ENCODE assay signal across 8 cellular contexts in the genomic region with DNA sequence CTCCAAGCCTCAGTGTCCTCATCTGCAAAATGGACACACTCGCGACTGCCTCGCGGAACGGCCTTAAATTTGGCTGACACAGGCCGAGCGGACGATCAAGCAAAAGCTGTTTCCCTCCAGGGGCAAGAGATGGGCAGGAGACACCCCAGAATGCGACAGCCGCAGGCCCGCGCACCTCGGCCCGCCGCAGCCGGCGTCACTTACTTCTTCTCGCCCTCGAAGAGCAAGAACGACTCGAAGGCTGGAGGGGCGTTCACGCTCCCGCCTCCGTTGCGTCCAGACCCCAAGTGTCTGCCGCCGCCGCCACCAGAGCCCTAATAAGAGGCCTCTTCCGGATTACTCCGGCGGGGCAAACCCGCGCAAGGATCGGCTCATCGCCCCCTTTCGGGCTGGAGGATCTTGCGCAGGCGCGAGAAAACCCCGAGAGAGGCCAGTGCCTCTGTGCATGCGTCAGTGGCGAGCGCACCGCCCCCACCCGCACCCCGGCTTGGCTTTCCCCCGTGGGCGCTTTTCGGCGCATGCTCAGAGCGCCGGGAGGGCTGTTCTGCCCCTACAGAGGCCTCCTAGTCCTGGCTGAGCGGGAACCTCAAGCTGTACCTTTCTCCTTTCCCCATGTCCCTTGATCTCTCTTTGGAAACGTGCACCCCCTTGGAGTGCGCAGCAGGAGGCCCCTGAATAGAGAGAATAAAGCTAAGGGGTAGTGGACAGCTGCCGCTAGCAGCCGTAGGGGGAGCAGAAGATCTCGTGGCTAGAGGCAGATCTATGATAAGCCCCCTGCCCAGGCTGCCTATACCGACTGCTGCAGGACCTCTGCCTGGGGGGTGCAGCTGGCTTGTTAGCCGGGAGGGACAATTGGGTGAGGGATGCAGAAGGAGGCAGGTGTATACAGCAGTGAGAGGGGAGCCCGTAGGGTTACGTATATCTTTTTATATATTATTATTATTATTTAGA. TPM values are rescaled to one million over a fixed set of nuclear protein-coding genes. Genes with fewer than 3 reads are reported as not detected.
DNase-seq lines count a peak whose midpoint lies in the region; ATAC-seq and TF ChIP-seq lines count a peak whose summit lies in the region.
"Not testable (repeated sequence)": the region's sequence is repeated elsewhere in the genome, so short reads cannot be mapped to it uniquely, and the experiment has no call there.

No MANE protein-coding gene starts in this region.

- H3K36me3 ChIP-seq in GM23248 (ENCODE audit: low read depth); KOPT-K1 (ENCODE audit: insufficient read depth, low read length); Peyer's patch; naive thymus-derived CD4-positive, alpha-beta T cell (ENCODE audit: control insufficient read depth in 2 of 3, insufficient read depth in 3 of 3, low read length in 3 of 3): not testable (repeated sequence)

- H3K27me3 ChIP-seq in GM23248 (replicated peaks; ENCODE audit: insufficient read depth); Peyer's patch; naive thymus-derived CD4-positive, alpha-beta T cell (ENCODE audit: control insufficient read depth in 2 of 2, insufficient read depth in 2 of 2, low read length in 2 of 2): not testable (repeated sequence)

- TF ChIP-seq CTCF in Peyer's patch (IDR thresholded peaks at IDR 0.05): peak; percentile 62 to 79 (median 67)

- CTCF ChIA-PET in naive thymus-derived CD4-positive, alpha-beta T cell (lab: Charles Lee): interaction anchor here (0.8 to 1.8 kb wide), 5 partner anchors 24 to 546 kb away, joined by 3 to 5 read pairs (median 4); partner anchors contain the start of gene YKT6

- not testable (repeated sequence) for H3K9me3 ChIP-seq in GM23248 (ENCODE audit: low read depth); KOPT-K1 (ENCODE audit: insufficient read depth, low read length, poor library complexity, severe bottlenecking); Peyer's patch; naive thymus-derived CD4-positive, alpha-beta T cell (ENCODE audit: control insufficient read depth in 2 of 3, low read length in 3 of 3)

- H3K4me3 ChIP-seq in GM23248: peak overlapping the region; percentile 90
- H3K4me3 ChIP-seq in Peyer's patch: peak overlapping the region; percentile 59 to 89 (median 75)
- H3K4me3 ChIP-seq in naive thymus-derived CD4-positive, alpha-beta T cell (ENCODE audit: low read length): peak overlapping the region; percentile 79

- peak overlapping the region; percentile 95 for H3K9ac ChIP-seq in GM23248

- not testable (repeated sequence) for H3K27me3 Mint-ChIP-seq in naive thymus-derived CD4-positive, alpha-beta T cell

- not testable (repeated sequence) for H4K20me1 ChIP-seq in GM23248 (ENCODE audit: insufficient read depth)

- POLR2A ChIA-PET in naive thymus-derived CD4-positive, alpha-beta T cell (lab: Charles Lee): interaction anchor here (0.6 to 1.4 kb wide), 3 partner anchors 25 to 181 kb away, joined by 3 to 11 read pairs (median 3); partner anchors contain the start of gene DBNL

- H3K9me2 ChIP-seq in GM23248 (ENCODE audit: insufficient read depth): not testable (repeated sequence)

- H3K27ac ChIP-seq in GM23248 (peak overlapping the region; percentile 59), KOPT-K1 (ENCODE audit: low read depth, low read length, poor library complexity, severe bottlenecking) (peak overlapping the region; percentile 74), Peyer's patch (peak overlapping the region; percentile 69 to 80 (median 74))
- H3K27ac ChIP-seq in naive thymus-derived CD4-positive, alpha-beta T cell (ENCODE audit: low read depth, low read length): peak overlapping the region; percentile 85

- H2AFZ ChIP-seq in GM23248: peak overlapping the region; percentile 89

- H3K79me2 ChIP-seq in GM23248 (ENCODE audit: insufficient read depth): peaks cover 14% of the 10 kb centered on the region

- peak; percentile 99 for ATAC-seq in naive thymus-derived CD4-positive, alpha-beta T cell
- ATAC-seq in stimulated activated effector memory CD8-positive, alpha-beta T cell treated with anti-CD3 and anti-CD28 coated beads, Interleukin-12 subunit alpha, Interleukin-12 subunit beta, amount 100 ng/mL, for 72 hours: peak; percentile 95

- H3K4me1 ChIP-seq in GM23248 (ENCODE audit: insufficient read depth); Peyer's patch; naive thymus-derived CD4-positive, alpha-beta T cell (ENCODE audit: control insufficient read depth in 2 of 2, insufficient read depth in 2 of 2, low read length in 2 of 2): not testable (repeated sequence)

- H3F3A ChIP-seq in GM23248 (ENCODE audit: insufficient read depth): not testable (repeated sequence)

- peak; percentile 63 to 70 for TF ChIP-seq POLR2A in Peyer's patch (IDR thresholded peaks at IDR 0.05)

- not testable (repeated sequence) for H3K9me3 Mint-ChIP-seq in naive thymus-derived CD4-positive, alpha-beta T cell; stimulated activated effector memory CD8-positive, alpha-beta T cell treated with anti-CD3 and anti-CD28 coated beads, Interleukin-12 subunit alpha, Interleukin-12 subunit beta, amount 100 ng/mL, for 72 hours

- peaks cover 5 to 25% (median 15%) of the 10 kb centered on the region in 7 donors for H3K4me1 Mint-ChIP-seq in naive thymus-derived CD4-positive, alpha-beta T cell
- H3K4me1 Mint-ChIP-seq in stimulated activated effector memory CD8-positive, alpha-beta T cell treated with anti-CD3 and anti-CD28 coated beads, Interleukin-12 subunit alpha, Interleukin-12 subunit beta, amount 100 ng/mL, for 72 hours: not testable (repeated sequence)

- 1% methylated on average over 51 to 55 of the region's 63 CpGs for WGBS in GM23248 (ENCODE audit: low coverage in 1 of 2, low lambda C conversion rate in 2 of 2, missing lambda C conversion rate in 2 of 2), 2 experiments

- in situ Hi-C loops in GM23248 (cut with MboI): not testable (repeated sequence)

- peak overlapping the region; percentile 87 to 94 (median 89) for H3K4me3 Mint-ChIP-seq in naive thymus-derived CD4-positive, alpha-beta T cell
- peak overlapping the region; percentile 78 for H3K4me3 Mint-ChIP-seq in stimulated activated effector memory CD8-positive, alpha-beta T cell treated with anti-CD3 and anti-CD28 coated beads, Interleukin-12 subunit alpha, Interleukin-12 subunit beta, amount 100 ng/mL, for 72 hours

- H3K27ac Mint-ChIP-seq in naive thymus-derived CD4-positive, alpha-beta T cell: peak overlapping the region; percentile 80 to 93 (median 89)
- peak overlapping the region; percentile 90 for H3K27ac Mint-ChIP-seq in stimulated activated effector memory CD8-positive, alpha-beta T cell treated with anti-CD3 and anti-CD28 coated beads, Interleukin-12 subunit alpha, Interleukin-12 subunit beta, amount 100 ng/mL, for 72 hours

- peak overlapping the region; percentile 71 for H3K4me2 ChIP-seq in GM23248 (ENCODE audit: unreplicated experiment)

- DNase-seq in EL (peak; percentile 97), GM23248 (peak; percentile 95), Peyer's patch (peak; percentile 96 to 99 (median 96)), activated T-helper 1 cell treated with Interleukin-2 at 50 U/mL for 16 hours (ENCODE audit: low read depth) (peak; percentile 99), fibroblast of gingiva (ENCODE audit: low read depth) (peak; percentile 96)
- DNase-seq in naive thymus-derived CD4-positive, alpha-beta T cell: peak; percentile 98 to 99 (median 98)
- DNase-seq in stimulated activated effector memory CD8-positive, alpha-beta T cell treated with anti-CD3 and anti-CD28 coated beads, Interleukin-12 subunit alpha, Interleukin-12 subunit beta, amount 100 ng/mL, for 72 hours (ENCODE audit: low spot score in 2 of 2): peak; percentile 99 to 100

- not testable (repeated sequence) for H3K36me3 Mint-ChIP-seq in naive thymus-derived CD4-positive, alpha-beta T cell
- peaks cover 21% of the 10 kb centered on the region for H3K36me3 Mint-ChIP-seq in stimulated activated effector memory CD8-positive, alpha-beta T cell treated with anti-CD3 and anti-CD28 coated beads, Interleukin-12 subunit alpha, Interleukin-12 subunit beta, amount 100 ng/mL, for 72 hours

- intact Hi-C loops in naive thymus-derived CD4-positive, alpha-beta T cell (cut with micrococcal nuclease): loop anchor here (1.0 to 5.0 kb wide), 10 partner anchors 25 to 1107 kb away; partner anchors contain the start of genes DBNL (in 2 of the 2), YKT6 (in 2 of the 2), C7orf25 (in 1 of the 2) and DDX56 (in 1 of the 2)

RNA-seq across cellular contexts. Expression of gene SPDYE1, which starts 21.4 kb away (rescaled TPM):
- not detected in 2 replicates for total RNA-seq in GM23248 (2014; rRNA removed; shearing (Covaris generic))
- 0.28 and 0.60 TPM in 2 replicates for polyA plus RNA-seq in GM23248 (2016; fragmentation: Nextera tagmentation; extraction: Ambion mirVana)
- not detected for total RNA-seq in Peyer's patch
- under 1 TPM in 2 of 5 experiments, not detected in 3; 0.19 to 0.30 TPM for total RNA-seq in naive thymus-derived CD4-positive, alpha-beta T cell
- under 1 TPM; 0.07 to 0.21 TPM for polyA plus RNA-seq in naive thymus-derived CD4-positive, alpha-beta T cell

RNA-seq across cellular contexts. Expression of gene DBNL, which starts 25.4 kb away (rescaled TPM):
- total RNA-seq in GM23248 (2014; rRNA removed; shearing (Covaris generic)): 175 and 196 TPM in 2 replicates
- polyA plus RNA-seq in GM23248 (2016; fragmentation: Nextera tagmentation; extraction: Ambion mirVana): 145 and 163 TPM in 2 replicates
- total RNA-seq in Peyer's patch: 100 to 1,000 TPM; 100 to 303 (median 111) TPM
- total RNA-seq in naive thymus-derived CD4-positive, alpha-beta T cell: 100 to 1,000 TPM; 112 to 182 (median 164) TPM
- polyA plus RNA-seq in naive thymus-derived CD4-positive, alpha-beta T cell: 100 to 1,000 TPM; 171 to 217 TPM

RNA-seq across cellular contexts. Expression of gene PGAM2, which starts 46.2 kb away (rescaled TPM):
- total RNA-seq in GM23248 (2014; rRNA removed; shearing (Covaris generic)): not detected in 2 replicates
- polyA plus RNA-seq in GM23248 (2016; fragmentation: Nextera tagmentation; extraction: Ambion mirVana): not detected in 2 replicates
- 1 to 10 TPM in 2 of 4 donors, not detected in 2; 1.2 to 4.1 TPM for total RNA-seq in Peyer's patch
- 1 to 10 TPM in 4 of 5 experiments, under 1 TPM in 1; 0.73 to 3.1 (median 1.8) TPM for total RNA-seq in naive thymus-derived CD4-positive, alpha-beta T cell
- not detected for polyA plus RNA-seq in naive thymus-derived CD4-positive, alpha-beta T cell

Comparison
In these comparisons a context has a peak if more than half of its experiments do, and no peak if none do; other contexts are left out.
1. Peak in every context shown above with its lines: DNase-seq, ATAC-seq, H3K4me3 ChIP-seq and H3K27ac ChIP-seq.